15 cellular contexts compared by ENCODE assay signal in the genomic region with DNA sequence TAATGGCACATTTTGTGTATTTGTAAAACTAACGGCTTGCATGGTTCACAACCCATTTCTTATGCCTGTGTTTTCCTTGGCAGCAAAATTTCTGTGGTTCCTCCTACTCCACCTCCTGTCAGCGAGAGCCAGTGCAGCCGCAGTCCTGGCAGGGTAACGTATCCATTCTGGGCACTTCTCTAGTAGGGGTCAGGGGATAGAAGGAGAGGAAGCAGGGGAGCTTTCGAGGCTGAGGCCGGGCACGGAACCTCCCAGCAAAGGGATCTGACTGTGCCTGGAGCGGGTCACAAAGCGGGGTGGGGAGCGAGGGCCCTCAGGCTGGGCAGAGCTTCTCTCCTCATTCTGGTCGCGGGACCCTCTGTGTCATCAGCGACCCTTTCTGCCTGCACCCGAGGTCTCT. TPM values are rescaled to one million over a fixed set of nuclear protein-coding genes. Genes with fewer than 3 reads are reported as not detected.
DNase-seq lines count a peak whose midpoint lies in the region; ATAC-seq and TF ChIP-seq lines count a peak whose summit lies in the region.
"Had no signal": no experiment of that assay in that cellular context is flagged by ENCODE, and none has a peak within 500 bp of the region (broad histone marks: within the 10 kb centered on the region; RNA-seq: fewer than 3 reads in every experiment).

No MANE protein-coding gene starts in this region.

- H4K8ac ChIP-seq in neuronal stem cell (ENCODE audit: low read depth, low read length) = no peak overlapping the region

- no CpG with 5 or more reads among the region's 14 CpGs for WGBS in neuronal stem cell (ENCODE audit: extremely low coverage in 2 of 2, insufficient read length in 2 of 2, insufficient replicate concordance in 1 of 2), 2 donors

- H3K36me3 ChIP-seq in Peyer's patch (no peaks in the 10 kb centered on the region), neuronal stem cell (replicated peaks in 1 of 2; ENCODE audit: control insufficient read depth in 2 of 2, insufficient read depth in 2 of 2, low read length in 2 of 2) (no peaks in the 10 kb centered on the region)
- H3K36me3 ChIP-seq: adrenal gland, BLaER1, right lobe of liver had no signal

- no peak overlapping the region for H3K4ac ChIP-seq in neuronal stem cell (ENCODE audit: low read length)

- H3K27me3 ChIP-seq in Peyer's patch (no peaks in the 10 kb centered on the region), neuronal stem cell (ENCODE audit: control insufficient read depth in 3 of 3, insufficient read depth in 3 of 3, low read depth in 1 of 3, low read length in 3 of 3) (peaks cover 0 to 5% (median 0%) of the 10 kb centered on the region in 3 experiments)
- H3K27me3 ChIP-seq: adrenal gland, BLaER1, right lobe of liver had no signal

- H3K18ac ChIP-seq in neuronal stem cell (ENCODE audit: low read length) = peak overlapping the region; percentile 14

- H4K91ac ChIP-seq in neuronal stem cell (ENCODE audit: low read depth, low read length, poor library complexity) = no peak overlapping the region

- H3K27ac ChIP-seq in Peyer's patch = peak overlapping the region in 3 of 4 donors; percentile 45 to 87 (median 85)
- H3K27ac ChIP-seq in neuronal stem cell (replicated peaks; ENCODE audit: low read length) = no peak overlapping the region
- H3K27ac ChIP-seq: BLaER1, right lobe of liver had no signal

- no peak overlapping the region for H2AFZ ChIP-seq in neuronal stem cell (ENCODE audit: low read length)

- no peak overlapping the region for H2BK12ac ChIP-seq in neuronal stem cell (ENCODE audit: low read length)

- H3K4me1 ChIP-seq in Peyer's patch (peaks cover 0 to 52% (median 18%) of the 10 kb centered on the region in 4 donors), neuronal stem cell (ENCODE audit: control insufficient read depth in 2 of 2, insufficient read depth in 1 of 2, low read depth in 1 of 2, low read length in 2 of 2) (peaks cover 0 to 9% of the 10 kb centered on the region in 2 donors)

- no peak for ATAC-seq in GM18873 (IDR thresholded peaks at IDR 0.05; ENCODE audit: low FRiP score, unreplicated experiment)
- ATAC-seq: activated CD4-positive, CD25-positive, alpha-beta regulatory T cell treated with anti-CD3 and anti-CD28 coated beads, Interleukin-2, amount 50 U/mL, for 24 hours; right lobe of liver had no signal

- H2BK120ac ChIP-seq in neuronal stem cell (ENCODE audit: low read depth, low read length) = no peak overlapping the region

- H3K9me3 ChIP-seq in Peyer's patch (no peaks in the 10 kb centered on the region), neuronal stem cell (replicated peaks in 1 of 2; ENCODE audit: control insufficient read depth in 2 of 2, insufficient read depth in 1 of 2, low read depth in 1 of 2, low read length in 2 of 2) (no peaks in the 10 kb centered on the region)
- H3K9me3 ChIP-seq: adrenal gland, BLaER1, right lobe of liver had no signal

- no peak overlapping the region for H3K14ac ChIP-seq in neuronal stem cell (ENCODE audit: low read length)

- H3K9ac ChIP-seq in neuronal stem cell (ENCODE audit: low read depth, low read length, poor library complexity) = no peak overlapping the region
- H3K9ac ChIP-seq: BLaER1 had no signal

- no peak overlapping the region for H2AK5ac ChIP-seq in neuronal stem cell (ENCODE audit: low read depth, low read length)

- no peak for TF ChIP-seq POLR2A in Peyer's patch (IDR thresholded peaks at IDR 0.05)

- no peaks in the 10 kb centered on the region for H3K79me1 ChIP-seq in neuronal stem cell (ENCODE audit: low read depth, low read length)

- H2BK5ac ChIP-seq in neuronal stem cell (ENCODE audit: low read length) = no peak overlapping the region

- H3K4me3 ChIP-seq in Peyer's patch (no peak overlapping the region), fibroblast of the aortic adventitia (ENCODE audit: low read depth, low read length) (peak overlapping the region; percentile 2), neuronal stem cell (ENCODE audit: low read length in 2 of 2) (no peak overlapping the region)
- H3K4me3 ChIP-seq: adrenal gland, BLaER1, right lobe of liver had no signal

- peak overlapping the region; percentile 8 for H3K23ac ChIP-seq in neuronal stem cell (ENCODE audit: low read depth, low read length, poor library complexity)

- DNase-seq in A172 (ENCODE audit: low spot score) = peak; percentile 27
- DNase-seq in Peyer's patch = peak in 2 of 3 donors; percentile 14 to 46
- DNase-seq in fibroblast of the aortic adventitia (ENCODE audit: low read depth) = peak; percentile 86
- DNase-seq in neuronal stem cell (ENCODE audit: low spot score) = no peak
- DNase-seq in NCI-H345 treated with DMSO at 0.1 percent for 48 hours (lab: John Stamatoyannopoulos, UW; ENCODE audit: unreplicated experiment) = no peak
- no peak for DNase-seq in activated T-cell treated with anti-CD3 and anti-CD28 coated beads for 4 hours
- DNase-seq in NCI-H345 (lab: John Stamatoyannopoulos, UW) = no peak
- DNase-seq: HCEC 1CT, NCI-H82, right lobe of liver, substantia nigra had no signal

- H3K4me2 ChIP-seq in neuronal stem cell (ENCODE audit: insufficient read depth, low read length, poor library complexity, severe bottlenecking) = no peak overlapping the region
- H3K4me2 ChIP-seq: BLaER1 had no signal

- no peak for TF ChIP-seq CTCF in Peyer's patch (IDR thresholded peaks at IDR 0.05)
- peak; percentile 22 for TF ChIP-seq CTCF in fibroblast of the aortic adventitia (IDR thresholded peaks at IDR 0.05; ENCODE audit: insufficient read depth, low read length)

- no peak overlapping the region for H2BK15ac ChIP-seq in neuronal stem cell (ENCODE audit: low read length)

RNA-seq across cellular contexts. Expression of a gene that starts 58.4 kb away (rescaled TPM):
- 1.7 and 2.0 TPM in 2 replicates for total RNA-seq in A172 (2014; rRNA removed; shearing (Covaris generic))
- 10 to 100 TPM in 3 of 4 donors, 1 to 10 TPM in 1; 4.8 to 23.1 (median 11.3) TPM for total RNA-seq in Peyer's patch
- 1.9 and 10.5 TPM in 2 replicates for total RNA-seq in fibroblast of the aortic adventitia (ENCODE audit: low replicate concordance)
- 0.50 TPM for polyA plus RNA-seq in neuronal stem cell (2013, experiment 1 of 2)
- polyA plus RNA-seq in neuronal stem cell (2013, experiment 2 of 2) = 0.43 TPM

Comparison
In these comparisons a context has a peak if more than half of its experiments do, and no peak if none do; other contexts are left out.
1. DNase-seq: peak in A172 (single experiment), Peyer's patch (2 of 3) and fibroblast of the aortic adventitia (single experiment); none in neuronal stem cell (single experiment), NCI-H345 treated with DMSO at 0.1 percent for 48 hours (single experiment), activated T-cell treated with anti-CD3 and anti-CD28 coated beads for 4 hours (single experiment) and NCI-H345 (single experiment).